In the genomic region with DNA sequence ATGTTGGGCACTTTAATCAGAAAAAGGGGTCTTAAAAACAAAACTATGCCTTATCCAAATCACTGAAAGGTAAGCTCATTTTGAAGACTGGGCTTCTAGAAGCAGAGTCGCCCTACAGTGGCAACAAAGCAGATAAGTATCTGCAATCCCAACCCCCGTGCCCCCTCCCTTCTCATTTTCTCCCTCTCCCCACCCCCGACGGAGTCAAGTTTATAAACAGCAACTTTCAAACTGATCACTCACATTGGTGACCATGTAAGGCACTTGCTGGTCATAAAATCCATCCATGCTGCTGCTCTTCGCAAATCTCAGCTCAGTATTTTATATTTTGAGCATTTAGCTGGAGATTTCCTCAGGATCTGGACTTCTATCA, we compare ENCODE assay signal across 1 cellular context.
TF ChIP-seq lines count a peak whose summit lies in the region.

No MANE protein-coding gene starts in this region.

TF ChIP-seq in SK-N-SH, 30 proteins besides CTCF, POLR2A, EP300 and RAD21 (continued from another document):
- peak; percentile 10; the same call in 1 of the 2 replicates for TF ChIP-seq RFX5 (IDR thresholded peaks at IDR 0.05; ENCODE audit: low read length)
- TF ChIP-seq GATA2 (CRISPR knock-in tag; IDR thresholded peaks at IDR 0.05), result peak; percentile 39
- TF ChIP-seq, protein P1, sequence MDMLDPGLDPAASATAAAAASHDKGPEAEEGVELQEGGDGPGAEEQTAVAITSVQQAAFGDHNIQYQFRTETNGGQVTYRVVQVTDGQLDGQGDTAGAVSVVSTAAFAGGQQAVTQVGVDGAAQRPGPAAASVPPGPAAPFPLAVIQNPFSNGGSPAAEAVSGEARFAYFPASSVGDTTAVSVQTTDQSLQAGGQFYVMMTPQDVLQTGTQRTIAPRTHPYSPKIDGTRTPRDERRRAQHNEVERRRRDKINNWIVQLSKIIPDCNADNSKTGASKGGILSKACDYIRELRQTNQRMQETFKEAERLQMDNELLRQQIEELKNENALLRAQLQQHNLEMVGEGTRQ (IDR thresholded peaks at IDR 0.05; ENCODE audit: borderline replicate concordance, low read depth, low read length), result no peak
- no peak for TF ChIP-seq POLR2AphosphoS5 (IDR thresholded peaks at IDR 0.05; ENCODE audit: low read depth, low read length)
- no peak for TF ChIP-seq RCOR1 (IDR thresholded peaks at IDR 0.05; ENCODE audit: low read length)
- TF ChIP-seq YY1 (IDR thresholded peaks at IDR 0.05; ENCODE audit: low read depth), result no peak
- TF ChIP-seq MXI1 (IDR thresholded peaks at IDR 0.05; ENCODE audit: low read depth, low read length), result peak; percentile 7
